ENCODE assay signal across 8 cellular contexts in genomic region chr13:25300861-25301346, GRCh38. TPM values are rescaled to one million over a fixed set of nuclear protein-coding genes. Genes with fewer than 3 reads are reported as not detected.
A peak's percentile ranks its signal among the peaks of the same experiment; 100 is the strongest.
DNase-seq lines count a peak whose midpoint lies in the region; ATAC-seq and TF ChIP-seq lines count a peak whose summit lies in the region.

No MANE protein-coding gene starts in this region.

- no peaks in the 10 kb centered on the region for H3K27me3 ChIP-seq in dorsolateral prefrontal cortex
- no peaks in the 10 kb centered on the region for H3K27me3 ChIP-seq in thyroid gland

- DNase-seq in dorsolateral prefrontal cortex = peak in 7 of 10 donors; percentile 13 to 56 (median 41)
- no peak for DNase-seq in mesothelial cell of epicardium (ENCODE audit: low spot score in 2 of 2, unreplicated experiment in 2 of 2)
- peak; percentile 9 to 23 for DNase-seq in thyroid gland
- no peak for DNase-seq in NCI-H1048 (lab: John Stamatoyannopoulos, UW)
- DNase-seq in NCI-H2081 (lab: John Stamatoyannopoulos, UW) = no peak

- peak overlapping the region; percentile 94 for H3K27ac Mint-ChIP-seq in mesothelial cell of epicardium

- peaks cover 9% of the 10 kb centered on the region for H3K36me3 Mint-ChIP-seq in mesothelial cell of epicardium

- H3K27me3 Mint-ChIP-seq in mesothelial cell of epicardium (ENCODE audit: low read depth) = peaks cover 28% of the 10 kb centered on the region

- TF ChIP-seq CTCF in dorsolateral prefrontal cortex (IDR thresholded peaks at IDR 0.05 in 54 of 56, conservative IDR thresholded peaks at IDR 0.05 in 2 of 56; ENCODE audit: low read depth in 1 of 56, partially characterized antibody in 56 of 56) = no peak
- no peak for TF ChIP-seq CTCF in mesothelial cell of epicardium (IDR thresholded peaks at IDR 0.05; ENCODE audit: unreplicated experiment)
- TF ChIP-seq CTCF in thyroid gland (IDR thresholded peaks at IDR 0.05) = no peak

- intact Hi-C loops in dorsolateral prefrontal cortex (cut with DNase I) (loop anchor here (1.0 to 10.0 kb wide), 6 partner anchors 14 to 754 kb away; partner anchors contain the start of genes MTMR6 (in 2 of the 2), AMER2 (in 1 of the 2), ATP8A2 (in 1 of the 2) and SHISA2 (in 1 of the 2)), thyroid gland (cut with DNase I) (no loop called here)

- H3K4me1 ChIP-seq in thyroid gland = peaks cover 21 to 39% of the 10 kb centered on the region in 2 donors

- peaks cover 24% of the 10 kb centered on the region for H3K4me1 Mint-ChIP-seq in mesothelial cell of epicardium

- H3K4me3 Mint-ChIP-seq in mesothelial cell of epicardium = peak overlapping the region; percentile 91

- no peak for TF ChIP-seq POLR2A in thyroid gland (IDR thresholded peaks at IDR 0.05)

- no peaks in the 10 kb centered on the region for H3K36me3 ChIP-seq in thyroid gland

- ATAC-seq in GM18498 (IDR thresholded peaks at IDR 0.05; ENCODE audit: unreplicated experiment) = peak; percentile 19
- ATAC-seq in HG02759 (IDR thresholded peaks at IDR 0.05; ENCODE audit: unreplicated experiment) = peak; percentile 12
- peak; percentile 3; the same call in 2 of the 3 replicates for ATAC-seq in SK-N-SH treated with all-trans-retinoic acid at 6 μM for 48 hours

- peaks cover 4% of the 10 kb centered on the region for H3K9me3 Mint-ChIP-seq in mesothelial cell of epicardium

- peak overlapping the region; percentile 77 to 98 (median 93) for H3K27ac ChIP-seq in dorsolateral prefrontal cortex
- H3K27ac ChIP-seq in thyroid gland = peak overlapping the region; percentile 86 to 91 (median 90)

- H3K4me3 ChIP-seq in dorsolateral prefrontal cortex (peak overlapping the region; percentile 59 to 99 (median 89)), thyroid gland (replicated peaks in 1 of 3) (peak overlapping the region; percentile 41 to 96 (median 78))

- H3K9me3 ChIP-seq in thyroid gland = no peaks in the 10 kb centered on the region

- WGBS in thyroid gland, 2 donors = 10 to 11% methylated on average over 17 to 32 of the region's 33 CpGs

TF ChIP-seq in SK-N-SH treated with all-trans-retinoic acid at 6 μM for 48 hours, 23 proteins besides CTCF, POLR2A, EP300 and RAD21:
- TF ChIP-seq GLIS3 (CRISPR knock-in tag; IDR thresholded peaks at IDR 0.05) = no peak
- no peak for TF ChIP-seq TOX (CRISPR knock-in tag; IDR thresholded peaks at IDR 0.05; ENCODE audit: borderline replicate concordance)
- no peak for TF ChIP-seq RARB (CRISPR knock-in tag; IDR thresholded peaks at IDR 0.05)
- TF ChIP-seq ESRRG (CRISPR knock-in tag; IDR thresholded peaks at IDR 0.05) = no peak
- no peak for TF ChIP-seq ARNTL (CRISPR knock-in tag; IDR thresholded peaks at IDR 0.05; ENCODE audit: borderline replicate concordance, low read depth)
- no peak for TF ChIP-seq ZNF70 (CRISPR knock-in tag; IDR thresholded peaks at IDR 0.05)
- no peak for TF ChIP-seq PPARA (CRISPR knock-in tag; IDR thresholded peaks at IDR 0.05; ENCODE audit: borderline replicate concordance)
- TF ChIP-seq BACH2 (CRISPR knock-in tag; IDR thresholded peaks at IDR 0.05; ENCODE audit: borderline replicate concordance) = no peak
- no peak for TF ChIP-seq ZNF8 (CRISPR knock-in tag; IDR thresholded peaks at IDR 0.05)
- TF ChIP-seq POU6F1 (CRISPR knock-in tag; IDR thresholded peaks at IDR 0.05; ENCODE audit: borderline replicate concordance, low read depth) = no peak
- TF ChIP-seq SNAI2 (CRISPR knock-in tag; IDR thresholded peaks at IDR 0.05) = no peak
- no peak for TF ChIP-seq ISL1 (CRISPR knock-in tag; IDR thresholded peaks at IDR 0.05)
- no peak for TF ChIP-seq ZNF565 (CRISPR knock-in tag; conservative IDR thresholded peaks at IDR 0.05; ENCODE audit: low read depth)
- no peak for TF ChIP-seq TSHZ2 (CRISPR knock-in tag; IDR thresholded peaks at IDR 0.05)
- no peak for TF ChIP-seq ZC3H10 (CRISPR knock-in tag; IDR thresholded peaks at IDR 0.05)
- no peak for TF ChIP-seq ZFP3 (CRISPR knock-in tag; IDR thresholded peaks at IDR 0.05)
TF ChIP-seq in SK-N-SH treated with all-trans-retinoic acid at 6 μM for 48 hours: peak in this region for 0.

RNA-seq across cellular contexts. Expression of gene NUP58, which starts 0.5 kb away (rescaled TPM):
- total RNA-seq in dorsolateral prefrontal cortex (10 to 100 TPM; 37.0 to 77.1 (median 58.6) TPM), mesothelial cell of epicardium (59.0 to 63.7 TPM (median 60.3 TPM) in 3 replicates), thyroid gland (100 to 1,000 TPM in 1 of 4 donors, 10 to 100 TPM in 3; 54.7 to 112 (median 83.5) TPM)

RNA-seq across cellular contexts. Expression of gene MTMR6, which starts 13.6 kb away (rescaled TPM):
- total RNA-seq in dorsolateral prefrontal cortex (10 to 100 TPM; 12.7 to 34.5 (median 25.1) TPM), mesothelial cell of epicardium (11.0 to 11.5 TPM (median 11.3 TPM) in 3 replicates), thyroid gland (10 to 100 TPM; 25.1 to 34.1 (median 28.5) TPM)

Comparison
In these comparisons a context has a peak if more than half of its experiments do, and no peak if none do; other contexts are left out.
1. DNase-seq: peak in dorsolateral prefrontal cortex (7 of 10) and thyroid gland (2 of 2); none in mesothelial cell of epicardium (0 of 2), NCI-H1048 (single experiment) and NCI-H2081 (0 of 2).
2. Peak in every context shown above with its lines, with median percentiles within 50 percentile points of each other: ATAC-seq.